Comparison of ENCODE assay signal across 14 cellular contexts in genomic region chr11:1060885-1061616, GRCh38. TPM values are rescaled to one million over a fixed set of nuclear protein-coding genes. Genes with fewer than 3 reads are reported as not detected.
A peak's percentile ranks its signal among the peaks of the same experiment; 100 is the strongest.
DNase-seq lines count a peak whose midpoint lies in the region; ATAC-seq, FAIRE-seq and TF ChIP-seq lines count a peak whose summit lies in the region.
"Had no signal": no experiment of that assay in that cellular context is flagged by ENCODE, and none has a peak within 500 bp of the region (broad histone marks: within the 10 kb centered on the region; RNA-seq: fewer than 3 reads in every experiment).

No MANE protein-coding gene starts in this region.

- H2AFZ ChIP-seq in ACC112 (ENCODE audit: low read length, unreplicated experiment), result no peak overlapping the region

- intact Hi-C loops in left lung (cut with DNase I), result no loop called here

- H3K9me3 Mint-ChIP-seq in chondrocyte (ENCODE audit: low read depth), result peaks cover 17% of the 10 kb centered on the region
- H3K9me3 Mint-ChIP-seq: activated T-cell treated with anti-CD3 and anti-CD28 coated beads, Interleukin-2, amount 50 U/mL, for 24 hours had no signal

- ATAC-seq in left lung (peak; percentile 64), HG02938 (IDR thresholded peaks at IDR 0.05; ENCODE audit: unreplicated experiment) (no peak), GM19351 (IDR thresholded peaks at IDR 0.05; ENCODE audit: unreplicated experiment) (no peak)
- ATAC-seq: stimulated activated naive B cell treated with anti-CD40 and anti-IgM and Interleukin-4, amounts not matched to agents 10 μg/mL and 1 μg/mL and 100 μg/mL, for 72 hours had no signal

- H3K4me3 ChIP-seq in ACC112 (ENCODE audit: low read depth, low read length), result no peak overlapping the region
- H3K4me3 ChIP-seq in left lung, result no peak overlapping the region
- H3K4me3 ChIP-seq: BLaER1 treated with 17β-estradiol and CSF1 and Interleukin-3, amounts not matched to agents 10 nM and 100 nM had no signal

- peaks cover 7% of the 10 kb centered on the region for H3K36me3 Mint-ChIP-seq in chondrocyte (ENCODE audit: low read depth)

- H3K4me1 Mint-ChIP-seq in chondrocyte (ENCODE audit: low read depth), result peaks cover 9% of the 10 kb centered on the region

- peaks cover 11% of the 10 kb centered on the region for H3K4me1 ChIP-seq in ACC112 (ENCODE audit: control insufficient read depth, insufficient read depth, low read length, unreplicated experiment)
- no peaks in the 10 kb centered on the region for H3K4me1 ChIP-seq in left lung

- H3K27ac ChIP-seq in ACC112 (ENCODE audit: low read depth, low read length) (peak overlapping the region; percentile 29; the same call in 1 of the 2 replicates), left lung (no peak overlapping the region)
- H3K27ac ChIP-seq: BLaER1 treated with 17β-estradiol and CSF1 and Interleukin-3, amounts not matched to agents 10 nM and 100 nM had no signal

- FAIRE-seq in HTR-8/SVneo (lab: Jason Lieb, UNC), result peak; percentile 74
- FAIRE-seq: H1 had no signal

- peak overlapping the region; percentile 41 for H3K27ac Mint-ChIP-seq in chondrocyte (ENCODE audit: unreplicated experiment)
- H3K27ac Mint-ChIP-seq: activated T-cell treated with anti-CD3 and anti-CD28 coated beads, Interleukin-2, amount 50 U/mL, for 24 hours; stimulated activated naive B cell treated with anti-CD40 and anti-IgM and Interleukin-4, amounts not matched to agents 10 μg/mL and 1 μg/mL and 100 μg/mL, for 72 hours had no signal

- TF ChIP-seq CTCF in chondrocyte (IDR thresholded peaks at IDR 0.05) (no peak), left lung (IDR thresholded peaks at IDR 0.05) (no peak)

- no peak overlapping the region for H3K4me3 Mint-ChIP-seq in chondrocyte (ENCODE audit: unreplicated experiment)
- H3K4me3 Mint-ChIP-seq: activated T-cell treated with anti-CD3 and anti-CD28 coated beads, Interleukin-2, amount 50 U/mL, for 24 hours; stimulated activated naive B cell treated with anti-CD40 and anti-IgM and Interleukin-4, amounts not matched to agents 10 μg/mL and 1 μg/mL and 100 μg/mL, for 72 hours had no signal

- H3K27me3 Mint-ChIP-seq in chondrocyte (ENCODE audit: low read depth), result peaks cover 26% of the 10 kb centered on the region

- no peaks in the 10 kb centered on the region for H3K79me2 ChIP-seq in ACC112 (ENCODE audit: control insufficient read depth, insufficient read depth, low read length, unreplicated experiment)

- DNase-seq in HTR-8/SVneo (ENCODE audit: insufficient read length, low spot score) (peak; percentile 78), chondrocyte (ENCODE audit: low spot score) (no peak), left lung (peak in 1 of 2 donors; percentile 33), NOMO-1 (lab: John Stamatoyannopoulos, UW; ENCODE audit: unreplicated experiment in 2 of 2) (no peak), DMS153 (lab: John Stamatoyannopoulos, UW) (no peak)
- DNase-seq: activated T-cell treated with anti-CD3 and anti-CD28 coated beads, Interleukin-2, amount 50 U/mL, for 24 hours; NCI-H2227 treated with DMSO at 0.1 percent for 48 hours; stimulated activated naive B cell treated with anti-CD40 and anti-IgM and Interleukin-4, amounts not matched to agents 10 μg/mL and 1 μg/mL and 100 μg/mL, for 72 hours had no signal

- peaks cover 0 to 2% of the 10 kb centered on the region in 2 donors for H3K9me3 ChIP-seq in left lung

- no peaks in the 10 kb centered on the region for H3K36me3 ChIP-seq in ACC112 (ENCODE audit: insufficient read depth, low read length)
- H3K36me3 ChIP-seq in left lung, result no peaks in the 10 kb centered on the region
- H3K36me3 ChIP-seq: BLaER1 treated with 17β-estradiol and CSF1 and Interleukin-3, amounts not matched to agents 10 nM and 100 nM had no signal

- H3K27me3 ChIP-seq in ACC112 (ENCODE audit: insufficient read depth, low read length) (peaks cover 4% of the 10 kb centered on the region), left lung (peaks cover 0 to 9% of the 10 kb centered on the region in 2 donors)

RNA-seq across cellular contexts. Expression of gene MUC2, which starts 13.6 kb away (rescaled TPM):
- total RNA-seq in chondrocyte (not detected in 3 replicates), left lung (not detected)
- total RNA-seq: H1; T-helper 2 cell treated with Interferon-gamma antibody and Interleukin-4, amounts not matched to agents 100 ng/mL and 5 ng/mL, for 36 hours had no signal

RNA-seq across cellular contexts. Expression of gene MUC6, which starts 24.5 kb away (rescaled TPM):
- total RNA-seq in chondrocyte, result not detected in 3 replicates
- not detected for total RNA-seq in left lung
- total RNA-seq: H1; T-helper 2 cell treated with Interferon-gamma antibody and Interleukin-4, amounts not matched to agents 100 ng/mL and 5 ng/mL, for 36 hours had no signal
